In the genomic region with DNA sequence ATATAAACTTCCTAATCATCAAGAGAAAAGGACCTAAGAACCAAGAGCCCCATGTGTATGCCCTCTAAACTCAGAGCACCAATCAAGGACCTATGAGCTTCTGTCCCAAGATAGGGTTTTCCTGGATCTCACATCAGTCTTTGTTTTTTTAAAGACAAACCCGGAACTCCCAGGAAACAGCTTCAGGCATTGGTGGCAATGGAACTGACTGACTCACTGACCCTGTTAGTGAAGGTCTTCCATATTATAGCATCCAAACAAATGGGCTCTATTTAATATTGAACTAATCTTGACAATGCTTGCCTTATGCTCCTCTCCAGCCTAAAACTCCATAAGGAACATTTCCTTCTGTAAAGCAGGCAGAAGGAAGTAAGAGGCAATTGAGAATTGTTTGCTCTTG, we compare ENCODE assay signal across 21 cellular contexts.
"Had no signal": no experiment of that assay in that cellular context is flagged by ENCODE, and none has a peak within 500 bp of the region (broad histone marks: within the 10 kb centered on the region; RNA-seq: fewer than 3 reads in every experiment).

No MANE protein-coding gene starts in this region.

- H3K9me3 ChIP-seq: colonic mucosa, esophagus muscularis mucosa, prostate gland, sigmoid colon, stomach, thyroid gland had no signal

- H3K27ac ChIP-seq: colonic mucosa, esophagus muscularis mucosa, foreskin keratinocyte, prostate gland, sigmoid colon, stomach, thyroid gland had no signal

- DNase-seq: colonic mucosa; effector CD8-positive, alpha-beta T cell; endodermal cell; foreskin keratinocyte; glutamatergic neuron; kidney; naive B cell; nucleus accumbens; right cardiac atrium; sigmoid colon; stimulated activated CD4-positive, alpha-beta T cell treated with anti-CD3 and anti-CD28 coated beads, Interleukin-2, amount 100 ng/mL, for 24 hours; stimulated activated CD4-positive, alpha-beta T cell treated with anti-CD3 and anti-CD28 coated beads, Interleukin-4, amount 100 ng/mL, for 24 hours; stimulated activated naive CD4-positive, alpha-beta T cell treated with Interleukin-2 at 50 U/mL for 16 hours; stomach; thyroid gland; trophoblast cell had no signal

- H3K4me3 ChIP-seq: colonic mucosa, esophagus muscularis mucosa, lung, prostate gland, sigmoid colon, stomach, thyroid gland had no signal

- ATAC-seq: foreskin keratinocyte; left lobe of liver; right cardiac atrium; stimulated activated effector memory CD8-positive, alpha-beta T cell treated with anti-CD3 and anti-CD28 coated beads, Interleukin-12 subunit alpha, Interleukin-12 subunit beta, amount 100 ng/mL, for 72 hours had no signal

- H3K4me1 ChIP-seq: colonic mucosa, prostate gland had no signal

- H3K27me3 ChIP-seq: colonic mucosa, esophagus muscularis mucosa, foreskin keratinocyte, sigmoid colon, stomach, thyroid gland had no signal

- FAIRE-seq: kidney had no signal

- H3K36me3 ChIP-seq: colonic mucosa, esophagus muscularis mucosa, prostate gland, sigmoid colon, stomach, thyroid gland had no signal
